In genomic region chr7:18894155-18894554, GRCh38 we compare ENCODE assay signal across 20 cellular contexts.
DNase-seq lines count a peak whose midpoint lies in the region; ATAC-seq and TF ChIP-seq lines count a peak whose summit lies in the region.
"Had no signal": no experiment of that assay in that cellular context is flagged by ENCODE, and none has a peak within 500 bp of the region (broad histone marks: within the 10 kb centered on the region; RNA-seq: fewer than 3 reads in every experiment).

No MANE protein-coding gene starts in this region.

- ATAC-seq in SK-N-SH treated with all-trans-retinoic acid at 6 μM for 48 hours = 0 out of 3 replicates have a peak, but pooled peaks have one; percentile 12
- ATAC-seq in GM21825 (IDR thresholded peaks at IDR 0.05; ENCODE audit: unreplicated experiment) = no peak
- no peak for ATAC-seq in HG03135 (IDR thresholded peaks at IDR 0.05; ENCODE audit: unreplicated experiment)
- ATAC-seq in HG03159 (IDR thresholded peaks at IDR 0.05; ENCODE audit: unreplicated experiment) = no peak
- ATAC-seq: CD8-positive, alpha-beta T cell had no signal

- H3K27me3 ChIP-seq in mesendoderm (ENCODE audit: insufficient read depth, low read length, poor library complexity) = no peaks in the 10 kb centered on the region
- H3K27me3 ChIP-seq: BLaER1 had no signal

- peak; percentile 24 for DNase-seq in DMS 273 (lab: John Stamatoyannopoulos, UW; ENCODE audit: unreplicated experiment)
- DNase-seq in DMS 273 treated with DMSO at 0.1 percent for 48 hours (lab: John Stamatoyannopoulos, UW) = no peak
- DNase-seq in M059J (ENCODE audit: low read depth) = peak; percentile 24
- DNase-seq in mesendoderm = peak; percentile 39
- DNase-seq: CD8-positive, alpha-beta T cell; EL; MM.1S; NCI-H1105 treated with DMSO at 0.1 percent for 48 hours; NCI-H187 treated with DMSO at 0.1 percent for 48 hours; NCI-H2171; NCI-H446 treated with DMSO at 0.1 percent for 48 hours; NCI-H82; PC-9; Right ventricle myocardium superior had no signal

- no peak overlapping the region for H2AK5ac ChIP-seq in mesendoderm (ENCODE audit: low read length)

- no peak overlapping the region for H3K27ac ChIP-seq in mesendoderm (ENCODE audit: low read depth, low read length)
- H3K27ac ChIP-seq: 22Rv1, BLaER1, PC-9 had no signal

- H4K5ac ChIP-seq in mesendoderm (ENCODE audit: low read length) = no peak overlapping the region

- H3K4me1 ChIP-seq in mesendoderm (ENCODE audit: control insufficient read depth, low read depth, low read length) = peaks cover 2% of the 10 kb centered on the region
- H3K4me1 ChIP-seq: BLaER1 had no signal

- H3K4ac ChIP-seq in mesendoderm (ENCODE audit: low read depth, low read length) = no peak overlapping the region

- no peaks in the 10 kb centered on the region for H3K36me3 ChIP-seq in mesendoderm (ENCODE audit: control insufficient read depth, insufficient read depth, low read length)
- H3K36me3 ChIP-seq: BLaER1 had no signal

- H3K18ac ChIP-seq in mesendoderm (ENCODE audit: low read length) = no peak overlapping the region

- no peak overlapping the region for H3K4me3 ChIP-seq in mesendoderm (ENCODE audit: low read length)
- H3K4me3 ChIP-seq: BLaER1, PC-9 had no signal

- H3K4me2 ChIP-seq in mesendoderm (ENCODE audit: low read length) = no peak overlapping the region
- H3K4me2 ChIP-seq: BLaER1 had no signal

- no peaks in the 10 kb centered on the region for H3K79me1 ChIP-seq in mesendoderm (ENCODE audit: low read length)

- peak overlapping the region; percentile 23 for H2BK15ac ChIP-seq in mesendoderm (replicated peaks; ENCODE audit: low read depth)

- H2BK120ac ChIP-seq in mesendoderm (ENCODE audit: low read depth, low read length) = no peak overlapping the region

- no peak overlapping the region for H3K9ac ChIP-seq in mesendoderm (ENCODE audit: low read length)
- H3K9ac ChIP-seq: BLaER1 had no signal

- no peaks in the 10 kb centered on the region for H3K79me2 ChIP-seq in mesendoderm (ENCODE audit: control insufficient read depth, insufficient read depth, low read length)

- no peak overlapping the region for H4K8ac ChIP-seq in mesendoderm (ENCODE audit: low read depth, low read length)

- H3K23ac ChIP-seq in mesendoderm (ENCODE audit: low read length) = no peak overlapping the region

- H3K56ac ChIP-seq in mesendoderm (ENCODE audit: low read length) = no peak overlapping the region

- H2BK5ac ChIP-seq in mesendoderm (ENCODE audit: low read length) = no peak overlapping the region

- WGBS in mesendoderm (ENCODE audit: extremely low coverage, insufficient coverage, low lambda C conversion rate) = no CpG with 5 or more reads among the region's 3 CpGs

TF ChIP-seq in SK-N-SH treated with all-trans-retinoic acid at 6 μM for 48 hours, 23 proteins besides CTCF, POLR2A, EP300 and RAD21:
- TF ChIP-seq ZFP3 (CRISPR knock-in tag; IDR thresholded peaks at IDR 0.05) = no peak
- no peak for TF ChIP-seq ARNTL (CRISPR knock-in tag; IDR thresholded peaks at IDR 0.05; ENCODE audit: borderline replicate concordance, low read depth)
- TF ChIP-seq RARB (CRISPR knock-in tag; IDR thresholded peaks at IDR 0.05) = no peak
- TF ChIP-seq ZNF565 (CRISPR knock-in tag; conservative IDR thresholded peaks at IDR 0.05; ENCODE audit: low read depth) = no peak
- TF ChIP-seq PPARA (CRISPR knock-in tag; IDR thresholded peaks at IDR 0.05; ENCODE audit: borderline replicate concordance) = no peak
- no peak for TF ChIP-seq CREB5 (CRISPR knock-in tag; IDR thresholded peaks at IDR 0.05; ENCODE audit: low read depth)
- no peak for TF ChIP-seq BACH2 (CRISPR knock-in tag; IDR thresholded peaks at IDR 0.05; ENCODE audit: borderline replicate concordance)
- no peak for TF ChIP-seq ISL1 (CRISPR knock-in tag; IDR thresholded peaks at IDR 0.05)
- no peak for TF ChIP-seq TCF4 (CRISPR knock-in tag; IDR thresholded peaks at IDR 0.05; ENCODE audit: borderline replicate concordance)
- no peak for TF ChIP-seq SNAI2 (CRISPR knock-in tag; IDR thresholded peaks at IDR 0.05)
- TF ChIP-seq ZNF70 (CRISPR knock-in tag; IDR thresholded peaks at IDR 0.05) = no peak
- TF ChIP-seq GLIS3 (CRISPR knock-in tag; IDR thresholded peaks at IDR 0.05) = no peak
- no peak for TF ChIP-seq OSR1 (CRISPR knock-in tag; IDR thresholded peaks at IDR 0.05)
- TF ChIP-seq ZFP30 (CRISPR knock-in tag; IDR thresholded peaks at IDR 0.05) = no peak
- TF ChIP-seq, protein P1, sequence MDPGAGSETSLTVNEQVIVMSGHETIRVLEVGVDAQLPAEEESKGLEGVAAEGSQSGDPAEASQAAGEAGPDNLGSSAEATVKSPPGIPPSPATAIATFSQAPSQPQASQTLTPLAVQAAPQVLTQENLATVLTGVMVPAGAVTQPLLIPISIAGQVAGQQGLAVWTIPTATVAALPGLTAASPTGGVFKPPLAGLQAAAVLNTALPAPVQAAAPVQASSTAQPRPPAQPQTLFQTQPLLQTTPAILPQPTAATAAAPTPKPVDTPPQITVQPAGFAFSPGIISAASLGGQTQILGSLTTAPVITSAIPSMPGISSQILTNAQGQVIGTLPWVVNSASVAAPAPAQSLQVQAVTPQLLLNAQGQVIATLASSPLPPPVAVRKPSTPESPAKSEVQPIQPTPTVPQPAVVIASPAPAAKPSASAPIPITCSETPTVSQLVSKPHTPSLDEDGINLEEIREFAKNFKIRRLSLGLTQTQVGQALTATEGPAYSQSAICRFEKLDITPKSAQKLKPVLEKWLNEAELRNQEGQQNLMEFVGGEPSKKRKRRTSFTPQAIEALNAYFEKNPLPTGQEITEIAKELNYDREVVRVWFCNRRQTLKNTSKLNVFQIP (CRISPR knock-in tag; IDR thresholded peaks at IDR 0.05; ENCODE audit: borderline replicate concordance, low read depth) = no peak
- TF ChIP-seq TOX (CRISPR knock-in tag; IDR thresholded peaks at IDR 0.05; ENCODE audit: borderline replicate concordance) = no peak
